11 cellular contexts compared by ENCODE assay signal in the genomic region with DNA sequence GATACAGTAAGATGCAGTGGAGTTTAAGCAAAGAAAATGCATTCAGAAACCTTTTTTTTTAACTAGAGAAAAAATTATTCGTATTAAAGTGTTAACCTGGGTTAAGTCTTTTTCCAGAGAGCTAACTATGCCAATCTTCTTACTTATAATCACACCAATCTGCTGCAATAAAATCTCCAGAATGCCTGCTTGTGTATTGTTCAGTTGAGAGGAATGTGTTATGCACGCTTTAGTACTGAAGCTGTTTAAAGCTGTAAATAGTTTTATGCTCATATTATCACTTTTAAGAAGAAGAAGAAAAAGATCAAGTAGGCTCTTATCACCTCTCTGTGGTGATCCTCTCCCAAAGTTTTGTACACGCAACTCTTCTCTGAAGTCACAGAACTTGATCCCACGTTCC.
"Had no signal": no experiment of that assay in that cellular context is flagged by ENCODE, and none has a peak within 500 bp of the region (broad histone marks: within the 10 kb centered on the region; RNA-seq: fewer than 3 reads in every experiment).

No MANE protein-coding gene starts in this region.

- H3K27me3 ChIP-seq: colonic mucosa, neutrophil, right atrium auricular region had no signal

- ATAC-seq: activated CD8-positive, alpha-beta T cell treated with anti-CD3 and anti-CD28 coated beads for 36 hours; stimulated activated effector memory CD8-positive, alpha-beta T cell treated with anti-CD3 and anti-CD28 coated beads, Interleukin-12 subunit alpha, Interleukin-12 subunit beta, amount 100 ng/mL, for 72 hours had no signal

- H3K4me1 ChIP-seq: colonic mucosa had no signal

- H3K4me1 Mint-ChIP-seq: activated naive CD8-positive, alpha-beta T cell treated with anti-CD3 and anti-CD28 coated beads, Interleukin-2, amount 10 ng/mL, durations not matched to agents 7 days and 5 days; stimulated activated effector memory CD8-positive, alpha-beta T cell treated with anti-CD3 and anti-CD28 coated beads, Interleukin-12 subunit alpha, Interleukin-12 subunit beta, amount 100 ng/mL, for 72 hours had no signal

- H3K27me3 Mint-ChIP-seq: activated CD8-positive, alpha-beta T cell treated with anti-CD3 and anti-CD28 coated beads for 36 hours; activated naive CD8-positive, alpha-beta T cell treated with anti-CD3 and anti-CD28 coated beads, Interleukin-2, amount 10 ng/mL, durations not matched to agents 7 days and 5 days had no signal

- H3K27ac Mint-ChIP-seq: activated CD8-positive, alpha-beta T cell treated with anti-CD3 and anti-CD28 coated beads for 36 hours; activated naive CD8-positive, alpha-beta T cell treated with anti-CD3 and anti-CD28 coated beads, Interleukin-2, amount 10 ng/mL, durations not matched to agents 7 days and 5 days; stimulated activated effector memory CD8-positive, alpha-beta T cell treated with anti-CD3 and anti-CD28 coated beads, Interleukin-12 subunit alpha, Interleukin-12 subunit beta, amount 100 ng/mL, for 72 hours had no signal

- DNase-seq: activated CD8-positive, alpha-beta memory T cell treated with anti-CD3 and anti-CD28 coated beads, Interleukin-2, amount 50 U/mL, for 4 hours; activated CD8-positive, alpha-beta T cell treated with anti-CD3 and anti-CD28 coated beads for 36 hours; activated naive CD8-positive, alpha-beta T cell treated with anti-CD3 and anti-CD28 coated beads, Interleukin-2, amount 10 ng/mL, durations not matched to agents 7 days and 5 days; aorta; colonic mucosa; effector CD4-positive, alpha-beta T cell; midbrain; small intestine had no signal

- H3K9me3 ChIP-seq: colonic mucosa, neutrophil, right atrium auricular region had no signal

- H3K36me3 Mint-ChIP-seq: activated naive CD8-positive, alpha-beta T cell treated with anti-CD3 and anti-CD28 coated beads, Interleukin-2, amount 10 ng/mL, durations not matched to agents 7 days and 5 days; stimulated activated effector memory CD8-positive, alpha-beta T cell treated with anti-CD3 and anti-CD28 coated beads, Interleukin-12 subunit alpha, Interleukin-12 subunit beta, amount 100 ng/mL, for 72 hours had no signal

- H3K36me3 ChIP-seq: colonic mucosa, neutrophil, right atrium auricular region had no signal

- H3K27ac ChIP-seq: colonic mucosa, neutrophil had no signal

- H3K4me3 ChIP-seq: colonic mucosa, right atrium auricular region had no signal

- H3K4me3 Mint-ChIP-seq: activated CD8-positive, alpha-beta T cell treated with anti-CD3 and anti-CD28 coated beads for 36 hours; activated naive CD8-positive, alpha-beta T cell treated with anti-CD3 and anti-CD28 coated beads, Interleukin-2, amount 10 ng/mL, durations not matched to agents 7 days and 5 days; stimulated activated effector memory CD8-positive, alpha-beta T cell treated with anti-CD3 and anti-CD28 coated beads, Interleukin-12 subunit alpha, Interleukin-12 subunit beta, amount 100 ng/mL, for 72 hours had no signal
